Comparison of ENCODE assay signal across 18 cellular contexts in genomic region chr7:2965745-2966270, GRCh38.
DNase-seq lines count a peak whose midpoint lies in the region; ATAC-seq and TF ChIP-seq lines count a peak whose summit lies in the region.
"Had no signal": no experiment of that assay in that cellular context is flagged by ENCODE, and none has a peak within 500 bp of the region (broad histone marks: within the 10 kb centered on the region; RNA-seq: fewer than 3 reads in every experiment).

No MANE protein-coding gene starts in this region.

- peaks cover 36% of the 10 kb centered on the region for H3K4me1 Mint-ChIP-seq in stimulated activated naive CD8-positive, alpha-beta T cell treated with anti-CD3 and anti-CD28 coated beads, Interleukin-15, amount 100 ng/mL, for 72 hours
- H3K4me1 Mint-ChIP-seq in immature natural killer cell = peaks cover 19 to 50% of the 10 kb centered on the region in 2 donors

- no peaks in the 10 kb centered on the region for H3K4me1 ChIP-seq in Peyer's patch
- H3K4me1 ChIP-seq in psoas muscle = no peaks in the 10 kb centered on the region

- peaks cover 7 to 16% of the 10 kb centered on the region in 2 donors for H3K9me3 Mint-ChIP-seq in stimulated activated naive CD8-positive, alpha-beta T cell treated with anti-CD3 and anti-CD28 coated beads, Interleukin-15, amount 100 ng/mL, for 72 hours
- peaks cover 0 to 14% (median 4%) of the 10 kb centered on the region in 6 donors for H3K9me3 Mint-ChIP-seq in immature natural killer cell

- no peak for TF ChIP-seq CTCF in Peyer's patch (IDR thresholded peaks at IDR 0.05)
- TF ChIP-seq CTCF in psoas muscle (IDR thresholded peaks at IDR 0.05) = no peak

- DNase-seq in activated CD4-positive, CD25-positive, alpha-beta regulatory T cell treated with anti-CD3 and anti-CD28 coated beads, Interleukin-2, amount 50 U/mL, for 72 hours = peak; percentile 11
- DNase-seq in activated CD4-positive, CD25-positive, alpha-beta regulatory T cell (lab: John Stamatoyannopoulos, UW) = no peak
- no peak for DNase-seq in stimulated activated naive CD8-positive, alpha-beta T cell treated with anti-CD3 and anti-CD28 coated beads, Interleukin-15, Interleukin-2, amounts not matched to agents 100 U/mL and 50 U/mL, for 24 hours
- DNase-seq in stimulated activated naive CD8-positive, alpha-beta T cell treated with anti-CD3 and anti-CD28 coated beads, Interleukin-15, amount 100 ng/mL, for 72 hours = no peak
- DNase-seq in immature natural killer cell (no peak), NCI-H774 (lab: John Stamatoyannopoulos, UW) (no peak), Peyer's patch (no peak), psoas muscle (no peak)
- DNase-seq: COR-L47, DMS153, EL, Kasumi-1, NCI-H187 treated with DMSO at 0.1 percent for 48 hours, NCI-H446 treated with DMSO at 0.1 percent for 48 hours, SHP77 treated with DMSO at 0.1 percent for 48 hours had no signal

- H3K9me3 ChIP-seq in Peyer's patch (peaks cover 0 to 12% (median 0%) of the 10 kb centered on the region in 4 donors), psoas muscle (peaks cover 11% of the 10 kb centered on the region)

- peak; percentile 13 for ATAC-seq in stimulated activated naive CD8-positive, alpha-beta T cell treated with anti-CD3 and anti-CD28 coated beads, Interleukin-15, Interleukin-2, amounts not matched to agents 100 U/mL and 50 U/mL, for 24 hours
- ATAC-seq in stimulated activated naive CD8-positive, alpha-beta T cell treated with anti-CD3 and anti-CD28 coated beads, Interleukin-15, amount 100 ng/mL, for 72 hours = no peak
- ATAC-seq in psoas muscle = no peak

- H3K4me3 ChIP-seq in Peyer's patch (no peak overlapping the region), psoas muscle (no peak overlapping the region)
- H3K4me3 ChIP-seq: BLaER1 had no signal

- peaks cover 25 to 40% (median 31%) of the 10 kb centered on the region in 3 donors for H3K36me3 Mint-ChIP-seq in immature natural killer cell

- H3K27ac Mint-ChIP-seq in stimulated activated naive CD8-positive, alpha-beta T cell treated with anti-CD3 and anti-CD28 coated beads, Interleukin-15, amount 100 ng/mL, for 72 hours = no peak overlapping the region
- H3K27ac Mint-ChIP-seq in immature natural killer cell = peak overlapping the region in 5 of 6 donors; percentile 4 to 73 (median 43)

- TF ChIP-seq POLR2A in Peyer's patch (IDR thresholded peaks at IDR 0.05) = no peak

- intact Hi-C loops in psoas muscle (cut with DNase I) = no loop called here

- H3K36me3 ChIP-seq in Peyer's patch (no peaks in the 10 kb centered on the region), psoas muscle (ENCODE audit: insufficient read depth in 1 of 2, low read depth in 1 of 2) (no peaks in the 10 kb centered on the region)

- H3K27ac ChIP-seq in Peyer's patch (no peak overlapping the region), psoas muscle (no peak overlapping the region)
- H3K27ac ChIP-seq: 22Rv1, BLaER1 had no signal

- no peak overlapping the region for H3K4me3 Mint-ChIP-seq in stimulated activated naive CD8-positive, alpha-beta T cell treated with anti-CD3 and anti-CD28 coated beads, Interleukin-15, amount 100 ng/mL, for 72 hours
- no peak overlapping the region for H3K4me3 Mint-ChIP-seq in immature natural killer cell
- H3K4me3 Mint-ChIP-seq: H9 had no signal

- H3K27me3 Mint-ChIP-seq in stimulated activated naive CD8-positive, alpha-beta T cell treated with anti-CD3 and anti-CD28 coated beads, Interleukin-15, amount 100 ng/mL, for 72 hours = no peaks in the 10 kb centered on the region
- H3K27me3 Mint-ChIP-seq in immature natural killer cell (ENCODE audit: low read depth in 3 of 3) = peaks cover 0 to 4% (median 3%) of the 10 kb centered on the region in 3 donors

- 75 to 89% (median 78%) methylated on average over 1 of the region's 1 CpG for WGBS in psoas muscle, 3 donors

- H3K27me3 ChIP-seq in Peyer's patch = no peaks in the 10 kb centered on the region
- H3K27me3 ChIP-seq in psoas muscle (ENCODE audit: insufficient read depth in 3 of 3, low read length in 2 of 3) = peaks cover 0 to 2% (median 0%) of the 10 kb centered on the region in 3 donors
- H3K27me3 ChIP-seq: BLaER1 had no signal

Comparison
In these comparisons a context has a peak if more than half of its experiments do, and no peak if none do; other contexts are left out.
1. H3K27ac Mint-ChIP-seq: peak in immature natural killer cell (5 of 6); none in stimulated activated naive CD8-positive, alpha-beta T cell treated with anti-CD3 and anti-CD28 coated beads, Interleukin-15, amount 100 ng/mL, for 72 hours (0 of 2).